16 cellular contexts compared by ENCODE assay signal in the genomic region with DNA sequence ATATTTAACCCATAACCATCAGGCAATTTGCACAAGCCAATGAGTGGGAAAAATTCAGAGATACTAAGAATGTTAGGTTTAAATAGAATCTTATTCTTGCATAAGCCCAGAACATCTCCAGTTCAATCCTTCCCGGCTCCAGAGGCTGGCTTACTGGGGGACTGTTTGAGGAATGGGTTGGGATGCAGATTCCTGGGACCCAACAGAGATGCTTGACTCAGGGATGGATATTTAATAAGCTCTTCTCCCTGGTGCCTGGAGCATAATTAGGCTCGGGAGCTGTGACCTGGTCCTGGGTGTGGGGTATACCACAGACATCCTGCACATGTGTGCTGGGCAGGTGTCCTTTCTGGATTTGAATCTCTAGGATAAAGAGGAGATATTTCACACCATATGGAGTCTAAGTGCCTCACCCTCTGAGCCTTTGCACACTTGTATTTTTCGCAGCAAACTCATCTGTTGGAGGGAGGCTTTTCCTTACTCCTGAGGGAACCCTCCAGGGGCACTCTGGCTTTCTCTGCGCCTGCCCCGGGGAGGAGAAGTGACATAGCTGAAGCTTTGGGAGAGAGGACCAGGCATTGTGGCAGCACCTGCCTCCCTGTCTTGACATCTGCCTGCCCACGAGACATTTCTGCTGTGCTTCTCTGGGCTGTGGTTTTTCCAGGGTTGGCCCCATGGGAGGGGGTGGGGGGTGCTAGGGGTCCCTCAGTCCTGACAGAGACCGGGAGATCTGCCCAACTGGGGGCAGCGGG. TPM values are rescaled to one million over a fixed set of nuclear protein-coding genes. Genes with fewer than 3 reads are reported as not detected.
A peak's percentile ranks its signal among the peaks of the same experiment; 100 is the strongest.
DNase-seq lines count a peak whose midpoint lies in the region; ATAC-seq, FAIRE-seq and TF ChIP-seq lines count a peak whose summit lies in the region.
"Had no signal": no experiment of that assay in that cellular context is flagged by ENCODE, and none has a peak within 500 bp of the region (broad histone marks: within the 10 kb centered on the region; RNA-seq: fewer than 3 reads in every experiment).

No MANE protein-coding gene starts in this region.

- DNase-seq in IMR-90, result no peak
- peak; percentile 77 to 84 for DNase-seq in SHP77 (lab: John Stamatoyannopoulos, UW)
- DNase-seq in myocyte (ENCODE audit: low read depth), result peak; percentile 82
- DNase-seq in Karpas-422, result no peak
- no peak for DNase-seq in H54 (ENCODE audit: insufficient read length, low spot score)
- DNase-seq in GM13977 (ENCODE audit: low spot score), result no peak
- no peak for DNase-seq in progenitor cell of endocrine pancreas (ENCODE audit: low spot score, unreplicated experiment)
- DNase-seq: BE2C; CD4-positive, alpha-beta memory T cell; NCI-H1436 treated with DMSO at 0.1 percent for 48 hours; NCI-H2029 treated with DMSO at 0.1 percent for 48 hours; NCI-H2227 treated with DMSO at 0.1 percent for 48 hours; SK-N-SH had no signal

- WGBS in IMR-90 (ENCODE audit: extremely low coverage in 2 of 2, insufficient read length in 1 of 2), 2 experiments, result 82% methylated on average over 3 of the region's 8 CpGs; no CpG with 5 or more reads in 1 of the 2 experiments

- peak overlapping the region; percentile 3; the same call in 1 of the 2 replicates for H2AK5ac ChIP-seq in IMR-90 (ENCODE audit: low read depth, low read length)

- no peaks in the 10 kb centered on the region for H3K4me1 Mint-ChIP-seq in progenitor cell of endocrine pancreas (ENCODE audit: low read depth)
- H3K4me1 Mint-ChIP-seq: CD4-positive, alpha-beta memory T cell had no signal

- no peak overlapping the region for H3K14ac ChIP-seq in IMR-90 (replicated peaks; ENCODE audit: low read depth, low read length)

- H3K36me3 Mint-ChIP-seq in progenitor cell of endocrine pancreas (ENCODE audit: insufficient read depth), result no peaks in the 10 kb centered on the region
- H3K36me3 Mint-ChIP-seq: CD4-positive, alpha-beta memory T cell had no signal

- no peak overlapping the region for H4K91ac ChIP-seq in IMR-90 (ENCODE audit: insufficient read depth, low read depth, low read length)

- no peak overlapping the region for H3K56ac ChIP-seq in IMR-90 (ENCODE audit: extremely low read depth, insufficient read depth, low read length)

- H3K9me1 ChIP-seq in IMR-90 (ENCODE audit: insufficient read depth, low read length), result peaks cover 6% of the 10 kb centered on the region; the same call in 1 of the 2 replicates

- ATAC-seq in IMR-90 (ENCODE audit: low read depth), result no peak
- ATAC-seq: Panc1 had no signal

- H2AFZ ChIP-seq in IMR-90 (replicated peaks; ENCODE audit: low read length, poor library complexity) (no peak overlapping the region), Karpas-422 (ENCODE audit: low read length) (no peak overlapping the region)

- TF ChIP-seq RAD21 in IMR-90 (IDR thresholded peaks at IDR 0.05; ENCODE audit: low read length), result no peak

- H3K4me3 ChIP-seq in BLaER1 (peak overlapping the region; percentile 45; the same call in 1 of the 2 replicates), IMR-90 (ENCODE audit: insufficient read depth, low read depth, low read length) (no peak overlapping the region), Karpas-422 (ENCODE audit: low read length) (no peak overlapping the region)

- 0 out of 2 replicates have a peak overlapping the region, but pooled peaks have one; percentile 0 for H2BK20ac ChIP-seq in IMR-90 (ENCODE audit: low read depth, low read length)

- TF ChIP-seq CTCF in IMR-90 (conservative IDR thresholded peaks at IDR 0.05; ENCODE audit: low read depth, low read length), result no peak
- no peak for TF ChIP-seq CTCF in GM13977 (IDR thresholded peaks at IDR 0.05; ENCODE audit: extremely low read depth, insufficient read depth, missing control alignments)
- TF ChIP-seq CTCF in progenitor cell of endocrine pancreas (IDR thresholded peaks at IDR 0.05; ENCODE audit: unreplicated experiment), result no peak

- no peak overlapping the region for H3K4ac ChIP-seq in IMR-90 (ENCODE audit: low read depth, low read length)

- H3K4me2 ChIP-seq in BLaER1 (peak overlapping the region; percentile 90), IMR-90 (ENCODE audit: low read depth, low read length) (no peak overlapping the region), Karpas-422 (ENCODE audit: low read depth, low read length, poor library complexity, severe bottlenecking) (no peak overlapping the region)
- H3K4me2 ChIP-seq: SK-N-SH had no signal

- H4K5ac ChIP-seq in IMR-90 (ENCODE audit: low read depth, low read length), result no peak overlapping the region

- H3K27me3 ChIP-seq in BLaER1, result no peaks in the 10 kb centered on the region
- no peaks in the 10 kb centered on the region for H3K27me3 ChIP-seq in IMR-90 (ENCODE audit: control insufficient read depth, insufficient read depth, low read length)
- no peaks in the 10 kb centered on the region for H3K27me3 ChIP-seq in Karpas-422 (ENCODE audit: low read length)

- H4K20me1 ChIP-seq in BLaER1 (no peaks in the 10 kb centered on the region), IMR-90 (ENCODE audit: insufficient read depth, low read length) (no peaks in the 10 kb centered on the region), Karpas-422 (ENCODE audit: insufficient read depth, low read depth, low read length) (no peaks in the 10 kb centered on the region)

- no peaks in the 10 kb centered on the region for H3K9me2 ChIP-seq in Karpas-422 (replicated peaks; ENCODE audit: insufficient read depth, low read length)
- H3K9me2 ChIP-seq: SK-N-SH had no signal

- dilution Hi-C loops in IMR-90 (cut with HindIII; ENCODE audit: low sequenced_read_pairs, unreplicated experiment), result no loop called here

- peaks cover 0 to 4% of the 10 kb centered on the region in 2 experiments; a peak in 1 of 4 replicates for H3K79me1 ChIP-seq in IMR-90 (ENCODE audit: low read depth in 1 of 2, low read length in 2 of 2)

- peaks cover 12% of the 10 kb centered on the region for H3K9me3 ChIP-seq in BLaER1
- no peaks in the 10 kb centered on the region for H3K9me3 ChIP-seq in IMR-90 (ENCODE audit: control insufficient read depth, insufficient read depth, low read length)
- H3K9me3 ChIP-seq in Karpas-422 (ENCODE audit: low read length), result no peaks in the 10 kb centered on the region
- H3K9me3 ChIP-seq: BE2C, SK-N-SH had no signal

- POLR2A ChIA-PET in IMR-90 (lab: Charles Lee; ENCODE audit: unreplicated experiment), result no interaction called here

- H3K79me2 ChIP-seq in Karpas-422 (ENCODE audit: low read length), result no peaks in the 10 kb centered on the region

- peak overlapping the region; percentile 78 for H3K27ac ChIP-seq in BLaER1
- H3K27ac ChIP-seq in IMR-90 (ENCODE audit: insufficient read depth, low read length), result no peak overlapping the region
- no peak overlapping the region for H3K27ac ChIP-seq in Karpas-422 (ENCODE audit: low read length)

- no peak overlapping the region for H3K18ac ChIP-seq in IMR-90 (ENCODE audit: low read depth, low read length)

- no peak overlapping the region for H2BK15ac ChIP-seq in IMR-90 (ENCODE audit: low read depth, low read length)

- no peak for FAIRE-seq in H54 (lab: Jason Lieb, UNC)
- FAIRE-seq: A204.1 had no signal

- H2BK5ac ChIP-seq in IMR-90 (ENCODE audit: low read depth, low read length, poor library complexity, severe bottlenecking), result no peak overlapping the region

- H3K23ac ChIP-seq in IMR-90 (ENCODE audit: low read depth, low read length), result no peak overlapping the region

- no peak overlapping the region for H4K8ac ChIP-seq in IMR-90 (ENCODE audit: low read depth in 2 of 2, low read length in 2 of 2)

- H3K9ac ChIP-seq in BLaER1, result 0 out of 2 replicates have a peak overlapping the region, but pooled peaks have one; percentile 38
- H3K9ac ChIP-seq in IMR-90 (ENCODE audit: low read depth, low read length), result no peak overlapping the region
- no peak overlapping the region for H3K9ac ChIP-seq in Karpas-422 (ENCODE audit: low read length)
- H3K9ac ChIP-seq: SK-N-SH had no signal

- BruUV-seq in IMR-90 (replicated peaks; lab: Mats Ljungman, UMichigan), result no TSS peak

- H3K36me3 ChIP-seq in BLaER1 (no peaks in the 10 kb centered on the region), IMR-90 (ENCODE audit: control insufficient read depth, insufficient read depth, low read length) (no peaks in the 10 kb centered on the region), Karpas-422 (ENCODE audit: insufficient read depth, low read length) (no peaks in the 10 kb centered on the region)
- H3K36me3 ChIP-seq: BE2C had no signal

- intact Hi-C loops in IMR-90 (cut with micrococcal nuclease), result no loop called here

- peaks cover 2% of the 10 kb centered on the region for H3K27me3 Mint-ChIP-seq in progenitor cell of endocrine pancreas

- no peak overlapping the region for H2AK9ac ChIP-seq in IMR-90 (replicated peaks; ENCODE audit: low read depth, low read length, poor library complexity)

- CTCF ChIA-PET in IMR-90 (lab: Yijun Ruan, JAX), result no interaction called here

- no peak overlapping the region for H3K4me3 Mint-ChIP-seq in progenitor cell of endocrine pancreas (ENCODE audit: low read depth)
- H3K4me3 Mint-ChIP-seq: CD4-positive, alpha-beta memory T cell had no signal

- peaks cover 49% of the 10 kb centered on the region for H3K4me1 ChIP-seq in BLaER1
- peaks cover 14% of the 10 kb centered on the region for H3K4me1 ChIP-seq in IMR-90 (ENCODE audit: control insufficient read depth, insufficient read depth, low read length)
- no peaks in the 10 kb centered on the region for H3K4me1 ChIP-seq in Karpas-422 (ENCODE audit: low read length)
- H3K4me1 ChIP-seq: BE2C had no signal

- no peaks in the 10 kb centered on the region for H3K9me3 Mint-ChIP-seq in progenitor cell of endocrine pancreas (ENCODE audit: low read depth)

- H2BK120ac ChIP-seq in IMR-90 (ENCODE audit: low read depth, low read length), result no peak overlapping the region

- in situ Hi-C loops in IMR-90 (cut with MboI; ENCODE audit: low sequenced_read_pairs) (loop anchor here (5.0 kb wide), 1 partner anchor 34 kb away; the partner anchor contains the start of gene ANKRD10), GM13977 (cut with MboI; ENCODE audit: low pct_unique_long_range_greater_than_20kb, low sequenced_read_pairs, unreplicated experiment) (no loop called here)

- no peak for TF ChIP-seq POLR2A in IMR-90 (IDR thresholded peaks at IDR 0.05; ENCODE audit: low read depth, low read length)
- TF ChIP-seq POLR2A in H54 (IDR thresholded peaks at IDR 0.05; ENCODE audit: low read depth, low read length), result no peak

- H3K27ac Mint-ChIP-seq in progenitor cell of endocrine pancreas, result no peak overlapping the region

RNA-seq across cellular contexts. Expression of gene ANKRD10, which starts 36.1 kb away (rescaled TPM):
- 18.3 and 24.2 TPM in 2 replicates for total RNA-seq in IMR-90 (2012; rRNA removed)
- polyA plus RNA-seq in IMR-90 (2012; rRNA removed), result 24.2 and 31.1 TPM in 2 replicates
- polyA plus RNA-seq in IMR-90 (2012; cell fraction: cytosol; rRNA removed), result 7.4 and 11.9 TPM in 2 replicates
- 105 and 271 TPM in 2 replicates for polyA plus RNA-seq in IMR-90 (2012; cell fraction: nucleus; rRNA removed; ENCODE audit: low replicate concordance)
- total RNA-seq in myocyte, result 1,506 and 1,796 TPM in 2 replicates
- polyA plus RNA-seq in myocyte (2012), result 393 TPM
- 107 and 168 TPM in 2 replicates for total RNA-seq in Karpas-422 (2014; rRNA removed; shearing (Covaris generic); ENCODE audit: low replicate concordance)
- total RNA-seq in progenitor cell of endocrine pancreas, result 228 and 235 TPM in 2 replicates

Comparison
In these comparisons a context has a peak if more than half of its experiments do, and no peak if none do; other contexts are left out.
1. DNase-seq: peak in SHP77 (2 of 2) and myocyte (single experiment); none in IMR-90 (single experiment), Karpas-422 (single experiment), H54 (single experiment), GM13977 (single experiment) and progenitor cell of endocrine pancreas (single experiment).